ENCODE assay signal across 8 cellular contexts in genomic region chr11:33893711-33894401, GRCh38. TPM values are rescaled to one million over a fixed set of nuclear protein-coding genes. Genes with fewer than 3 reads are reported as not detected.
DNase-seq lines count a peak whose midpoint lies in the region; ATAC-seq and TF ChIP-seq lines count a peak whose summit lies in the region.

No MANE protein-coding gene starts in this region.

- H3K27ac ChIP-seq in GM23338 (ENCODE audit: low read depth), result no peak overlapping the region

- peak overlapping the region; percentile 65 for H3K4me3 Mint-ChIP-seq in activated T-cell treated with anti-CD3 and anti-CD28 coated beads, Interleukin-2, amount 50 U/mL, for 4 hours
- no peak overlapping the region for H3K4me3 Mint-ChIP-seq in GM23338

- no peaks in the 10 kb centered on the region for H3K9me3 ChIP-seq in mucosa of descending colon

- peak; percentile 90 for TF ChIP-seq POLR2A in NB4 (IDR thresholded peaks at IDR 0.05; ENCODE audit: extremely low read depth, insufficient read length)

- H3K36me3 Mint-ChIP-seq in activated T-cell treated with anti-CD3 and anti-CD28 coated beads, Interleukin-2, amount 50 U/mL, for 4 hours (ENCODE audit: insufficient read depth), result no peaks in the 10 kb centered on the region
- H3K36me3 Mint-ChIP-seq in GM23338 (ENCODE audit: low read depth), result no peaks in the 10 kb centered on the region

- no peaks in the 10 kb centered on the region for H3K79me2 ChIP-seq in GM23338 (replicated peaks; ENCODE audit: insufficient read depth)

- no peak overlapping the region for H3K27ac Mint-ChIP-seq in GM23338

- ATAC-seq in GM21619 (IDR thresholded peaks at IDR 0.05; ENCODE audit: unreplicated experiment) (peak; percentile 85), mucosa of descending colon (peak; percentile 69), GM23338 (no peak), left colon (no peak)
- ATAC-seq in activated T-cell treated with anti-CD3 and anti-CD28 coated beads, Interleukin-2, amount 50 U/mL, for 4 hours, result peak; percentile 97 to 98

- intact Hi-C loops in mucosa of descending colon (cut with DNase I, micrococcal nuclease), result no loop called here
- intact Hi-C loops in left colon (cut with DNase I, micrococcal nuclease), result no loop called here

- no peak overlapping the region for H3K4me2 ChIP-seq in GM23338

- H3K4me1 Mint-ChIP-seq in activated T-cell treated with anti-CD3 and anti-CD28 coated beads, Interleukin-2, amount 50 U/mL, for 4 hours (ENCODE audit: low read depth), result peaks cover 37% of the 10 kb centered on the region
- H3K4me1 Mint-ChIP-seq in GM23338, result peaks cover 22% of the 10 kb centered on the region

- no peak for TF ChIP-seq CTCF in GM10248 (IDR thresholded peaks at IDR 0.05; ENCODE audit: control extremely low read depth, extremely low read depth, low read depth, missing control alignments)
- TF ChIP-seq CTCF in NB4 (IDR thresholded peaks at IDR 0.05; ENCODE audit: low read depth, low read length), result no peak
- TF ChIP-seq CTCF in mucosa of descending colon (IDR thresholded peaks at IDR 0.05), result no peak
- no peak for TF ChIP-seq CTCF in GM23338 (conservative IDR thresholded peaks at IDR 0.05; ENCODE audit: low read depth in 2 of 2)

- DNase-seq in GM10248 (ENCODE audit: extremely low spot score), result peak; percentile 71
- peak; percentile 98 for DNase-seq in NB4 (ENCODE audit: low read depth)
- DNase-seq in activated T-cell treated with anti-CD3 and anti-CD28 coated beads, Interleukin-2, amount 50 U/mL, for 4 hours, result peak; percentile 55
- DNase-seq in mucosa of descending colon, result peak in 1 of 3 donors; percentile 20
- DNase-seq in GM23338 (ENCODE audit: low spot score), result no peak
- DNase-seq in left colon, result no peak
- no peak for DNase-seq in AG08396 (ENCODE audit: low spot score)

- no peaks in the 10 kb centered on the region for H4K20me1 ChIP-seq in GM23338 (replicated peaks; ENCODE audit: insufficient read depth)

- no peaks in the 10 kb centered on the region for H3K9me3 Mint-ChIP-seq in activated T-cell treated with anti-CD3 and anti-CD28 coated beads, Interleukin-2, amount 50 U/mL, for 4 hours
- no peaks in the 10 kb centered on the region; the same call in 1 of the 3 replicates for H3K9me3 Mint-ChIP-seq in GM23338

- H2AFZ ChIP-seq in GM23338, result no peak overlapping the region; the same call in 1 of the 2 replicates

- H3K36me3 ChIP-seq in mucosa of descending colon (ENCODE audit: low read depth), result no peaks in the 10 kb centered on the region
- no peaks in the 10 kb centered on the region for H3K36me3 ChIP-seq in GM23338 (ENCODE audit: insufficient read depth)

- no peaks in the 10 kb centered on the region for H3K9me2 ChIP-seq in GM23338 (ENCODE audit: insufficient read depth)

- H3K4me1 ChIP-seq in mucosa of descending colon (ENCODE audit: low read depth), result no peaks in the 10 kb centered on the region
- peaks cover 6% of the 10 kb centered on the region for H3K4me1 ChIP-seq in GM23338 (ENCODE audit: insufficient read depth)

- H3F3A ChIP-seq in GM23338 (replicated peaks; ENCODE audit: low read depth), result no peaks in the 10 kb centered on the region

- H3K27me3 ChIP-seq in GM23338 (ENCODE audit: insufficient read depth), result no peaks in the 10 kb centered on the region

- CTCF ChIA-PET in GM10248 (lab: Yijun Ruan, JAX), result interaction anchor here (1.1 to 2.9 kb wide), 6 partner anchors 16 to 113 kb away, joined by 3 to 16 read pairs (median 3); no protein-coding TSS in a partner anchor

- H3K4me3 ChIP-seq in NB4 (ENCODE audit: low read depth, low read length) (peak overlapping the region; percentile 98), mucosa of descending colon (no peak overlapping the region), GM23338 (no peak overlapping the region)

- H3K27me3 Mint-ChIP-seq in activated T-cell treated with anti-CD3 and anti-CD28 coated beads, Interleukin-2, amount 50 U/mL, for 4 hours (ENCODE audit: low read depth), result peaks cover 60% of the 10 kb centered on the region
- peaks cover 4% of the 10 kb centered on the region for H3K27me3 Mint-ChIP-seq in GM23338 (ENCODE audit: insufficient read depth, low read depth, poor library complexity)

- POLR2A ChIA-PET in GM10248 (lab: Yijun Ruan, JAX), result no interaction called here

TF ChIP-seq in GM23338, 12 proteins besides CTCF, POLR2A, EP300 and RAD21:
- TF ChIP-seq ZNF114 (CRISPR knock-in tag; IDR thresholded peaks at IDR 0.05), result no peak
- no peak for TF ChIP-seq EZH2 (IDR thresholded peaks at IDR 0.05; ENCODE audit: low read depth, unreplicated experiment)

RNA-seq across cellular contexts. Expression of gene LMO2, which starts 2.0 kb away (rescaled TPM):
- under 1 TPM; 0.18 to 0.57 (median 0.38) TPM for total RNA-seq in activated T-cell treated with anti-CD3 and anti-CD28 coated beads, Interleukin-2, amount 50 U/mL, for 4 hours
- total RNA-seq in mucosa of descending colon (10 to 100 TPM in 1 of 3 donors, 1 to 10 TPM in 2; 7.5 to 12.1 (median 9.7) TPM), left colon (1 to 10 TPM; 5.8 to 9.0 TPM)
- total RNA-seq in GM23338 (2014; rRNA removed; shearing (Covaris generic)), result 3.1 and 3.9 TPM in 2 replicates
- 1.4 and 2.7 TPM in 2 replicates for polyA plus RNA-seq in GM23338 (2016; fragmentation: Nextera tagmentation; extraction: Ambion mirVana)

Comparison
In these comparisons a context has a peak if more than half of its experiments do, and no peak if none do; other contexts are left out.
1. DNase-seq: peak in GM10248 (single experiment), NB4 (single experiment) and activated T-cell treated with anti-CD3 and anti-CD28 coated beads, Interleukin-2, amount 50 U/mL, for 4 hours (single experiment); none in GM23338 (single experiment), left colon (0 of 2) and AG08396 (single experiment).
2. ATAC-seq: peak in GM21619 (single experiment), activated T-cell treated with anti-CD3 and anti-CD28 coated beads, Interleukin-2, amount 50 U/mL, for 4 hours (2 of 2) and mucosa of descending colon (single experiment); none in GM23338 (single experiment) and left colon (single experiment).